ENCODE assay signal across 8 cellular contexts in the genomic region with DNA sequence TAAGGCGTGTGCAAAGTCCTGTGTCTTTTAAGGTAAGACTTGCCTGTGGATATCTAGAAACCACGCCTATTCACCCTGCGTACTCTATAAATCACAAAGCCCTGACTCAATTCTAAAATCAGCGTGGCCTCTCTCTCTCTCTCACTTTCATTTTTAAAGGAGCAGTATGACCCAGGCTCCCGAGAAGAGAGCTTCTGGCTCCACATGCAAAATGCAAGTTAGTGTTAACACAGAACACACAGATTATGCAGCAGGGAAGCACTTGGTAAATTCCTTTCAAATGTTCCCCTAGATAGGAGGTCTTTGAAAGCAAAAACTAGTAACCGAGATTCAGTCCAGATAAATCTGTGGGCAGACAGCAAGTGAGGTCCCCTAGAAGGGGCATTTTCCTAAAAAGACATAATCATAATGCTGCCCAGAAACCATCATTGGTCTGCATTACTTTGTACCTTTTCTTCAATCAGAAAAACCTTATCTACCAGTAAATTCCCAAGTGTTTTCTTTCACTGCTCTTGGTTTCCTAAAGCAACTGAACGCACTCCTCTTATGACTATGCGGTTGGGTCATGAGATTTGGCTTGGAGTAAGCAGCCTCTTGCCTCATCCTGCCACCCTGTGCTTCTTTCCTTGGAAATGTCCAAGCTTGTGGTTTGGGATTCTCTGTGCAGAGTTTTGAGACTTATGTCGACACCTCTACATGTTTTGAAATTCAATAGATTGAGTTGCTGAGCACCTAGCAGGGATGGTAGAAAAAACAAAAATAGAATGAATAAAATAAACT. TPM values are rescaled to one million over a fixed set of nuclear protein-coding genes. Genes with fewer than 3 reads are reported as not detected.
DNase-seq lines count a peak whose midpoint lies in the region; ATAC-seq and TF ChIP-seq lines count a peak whose summit lies in the region.

No MANE protein-coding gene starts in this region.

- TF ChIP-seq CTCF in AG04450 (IDR thresholded peaks at IDR 0.05; ENCODE audit: low read depth, low read length) (no peak), epithelial cell of esophagus (IDR thresholded peaks at IDR 0.05; ENCODE audit: insufficient read depth, low read depth, low read length, missing control alignments) (no peak)

- WGBS in urinary bladder = 11% methylated on average over 9 of the region's 9 CpGs

- H3K4me1 ChIP-seq in SJCRH30 (no peaks in the 10 kb centered on the region), urinary bladder (ENCODE audit: insufficient read depth) (no peaks in the 10 kb centered on the region)

- H3K9me3 ChIP-seq in AG04450 (ENCODE audit: control insufficient read depth, insufficient read depth, low read length) = no peaks in the 10 kb centered on the region
- no peaks in the 10 kb centered on the region for H3K9me3 ChIP-seq in SJCRH30 (replicated peaks)

- no peaks in the 10 kb centered on the region for H3K36me3 ChIP-seq in SJCRH30
- no peaks in the 10 kb centered on the region for H3K36me3 ChIP-seq in urinary bladder (ENCODE audit: insufficient read depth)

- CTCF ChIA-PET in AG04450 (lab: Charles Lee) = interaction anchor here (8.2 kb wide), 1 partner anchor 529 kb away, joined by 103 read pairs; no protein-coding TSS in a partner anchor

- H3K27me3 ChIP-seq in AG04450 (ENCODE audit: control insufficient read depth, insufficient read depth, low read length) (no peaks in the 10 kb centered on the region), SJCRH30 (0 out of 2 replicates have a peak, but pooled peaks cover 6% of the 10 kb centered on the region)

- DNase-seq in AG04450 (ENCODE audit: low read depth, low spot score) (peak; percentile 93), SJCRH30 (peak in 1 of 2 experiments; percentile 4), epithelial cell of esophagus (ENCODE audit: low read depth) (peak; percentile 92), myocyte (ENCODE audit: low read depth) (peak; percentile 91), SIG-M5 treated with dmso at 0.1 percent for 504 hours (lab: John Stamatoyannopoulos, UW; ENCODE audit: unreplicated experiment) (no peak)

- POLR2A ChIA-PET in AG04450 (lab: Yijun Ruan, JAX) = interaction anchor here (0.6 to 2.7 kb wide), 8 partner anchors 46 to 636 kb away, joined by 3 to 11 read pairs (median 6); no protein-coding TSS in a partner anchor

- peak; percentile 97 for ATAC-seq in GM18861 (IDR thresholded peaks at IDR 0.05; ENCODE audit: unreplicated experiment)
- peak; percentile 100 for ATAC-seq in HG02981 (IDR thresholded peaks at IDR 0.05; ENCODE audit: unreplicated experiment)

- H3K4me3 ChIP-seq in AG04450 (ENCODE audit: low read depth, low read length) = peak overlapping the region; percentile 37
- 0 out of 2 replicates have a peak overlapping the region, but pooled peaks have one; percentile 9 for H3K4me3 ChIP-seq in SJCRH30
- H3K4me3 ChIP-seq in epithelial cell of esophagus (ENCODE audit: low read length) = peak overlapping the region; percentile 37
- H3K4me3 ChIP-seq in urinary bladder (ENCODE audit: low read depth, low read length) = peak overlapping the region; percentile 26

- H3K27ac ChIP-seq in AG04450 (ENCODE audit: low read depth, low read length) = peak overlapping the region; percentile 91
- no peak overlapping the region for H3K27ac ChIP-seq in SJCRH30
- no peak overlapping the region for H3K27ac ChIP-seq in urinary bladder (ENCODE audit: low read depth)

RNA-seq across cellular contexts. Expression of gene KCNJ2, which starts 31.7 kb away (rescaled TPM):
- polyA plus RNA-seq in AG04450 (2011; rRNA removed) (1.7 and 2.4 TPM in 2 replicates), urinary bladder (0.84 TPM)
- polyA minus RNA-seq in AG04450 (2011; rRNA and poly(A)+ RNA removed) = 12.8 and 13.1 TPM in 2 replicates
- 0.13 and 0.16 TPM in 2 replicates for total RNA-seq in SJCRH30 (2014; rRNA removed; shearing (Covaris generic))
- total RNA-seq in myocyte (13.9 and 97.0 TPM in 2 replicates), urinary bladder (9.1 TPM)
- polyA plus RNA-seq in myocyte (2012) = 2.6 TPM
